Comparison of ENCODE assay signal across 11 cellular contexts in genomic region chr18:23384778-23385736, GRCh38.
A peak's percentile ranks its signal among the peaks of the same experiment; 100 is the strongest.
DNase-seq lines count a peak whose midpoint lies in the region; ATAC-seq lines count a peak whose summit lies in the region.
"Had no signal": no experiment of that assay in that cellular context is flagged by ENCODE, and none has a peak within 500 bp of the region (broad histone marks: within the 10 kb centered on the region; RNA-seq: fewer than 3 reads in every experiment).

No MANE protein-coding gene starts in this region.

- no peak overlapping the region for H2BK15ac ChIP-seq in mesendoderm (replicated peaks; ENCODE audit: low read depth)

- no peak overlapping the region for H3K4ac ChIP-seq in mesendoderm (ENCODE audit: low read depth, low read length)

- no peak overlapping the region for H2BK120ac ChIP-seq in mesendoderm (ENCODE audit: low read depth, low read length)

- no peak overlapping the region for H2BK5ac ChIP-seq in mesendoderm (ENCODE audit: low read length)

- no peak overlapping the region for H3K9ac ChIP-seq in mesendoderm (ENCODE audit: low read length)

- H4K8ac ChIP-seq in mesendoderm (ENCODE audit: low read depth, low read length): no peak overlapping the region

- no peaks in the 10 kb centered on the region for H3K79me1 ChIP-seq in mesendoderm (ENCODE audit: low read length)

- no peaks in the 10 kb centered on the region for H3K4me1 ChIP-seq in mesendoderm (ENCODE audit: control insufficient read depth, low read depth, low read length)

- no peaks in the 10 kb centered on the region for H3K27me3 ChIP-seq in mesendoderm (ENCODE audit: insufficient read depth, low read length, poor library complexity)

- no peak overlapping the region for H2AK5ac ChIP-seq in mesendoderm (ENCODE audit: low read length)

- WGBS in mesendoderm (ENCODE audit: extremely low coverage, insufficient coverage, low lambda C conversion rate): no CpG with 5 or more reads among the region's 13 CpGs

- peak overlapping the region; percentile 19 for H3K56ac ChIP-seq in mesendoderm (ENCODE audit: low read length)

- ATAC-seq in GM18498 (IDR thresholded peaks at IDR 0.05; ENCODE audit: unreplicated experiment): peak; percentile 71
- peak; percentile 62 for ATAC-seq in GM21447 (IDR thresholded peaks at IDR 0.05; ENCODE audit: unreplicated experiment)
- no peak for ATAC-seq in activated CD4-positive, CD25-positive, alpha-beta regulatory T cell treated with anti-CD3 and anti-CD28 coated beads, Interleukin-2, amount 50 U/mL, for 24 hours
- no peak for ATAC-seq in HG03108 (IDR thresholded peaks at IDR 0.05; ENCODE audit: unreplicated experiment)

- no peak overlapping the region for H3K18ac ChIP-seq in mesendoderm (ENCODE audit: low read length)

- H3K36me3 ChIP-seq in mesendoderm (ENCODE audit: control insufficient read depth, insufficient read depth, low read length): no peaks in the 10 kb centered on the region

- no peaks in the 10 kb centered on the region for H3K79me2 ChIP-seq in mesendoderm (ENCODE audit: control insufficient read depth, insufficient read depth, low read length)

- no peak overlapping the region for H4K5ac ChIP-seq in mesendoderm (ENCODE audit: low read length)

- H3K4me3 ChIP-seq in mesendoderm (ENCODE audit: low read length): no peak overlapping the region

- H3K27ac ChIP-seq in mesendoderm (ENCODE audit: low read depth, low read length): no peak overlapping the region

- DNase-seq in OCI-M1 (lab: John Stamatoyannopoulos, UW) (peak; percentile 25), mesendoderm (no peak), SKM-1 (lab: John Stamatoyannopoulos, UW; ENCODE audit: unreplicated experiment) (no peak)
- DNase-seq: activated effector memory CD4-positive, alpha-beta T cell treated with anti-CD3 and anti-CD28 coated beads, Interleukin-2, amount 50 U/mL, for 16 hours; DMS53; nucleus accumbens; stimulated activated CD4-positive, alpha-beta T cell treated with anti-CD3 and anti-CD28 coated beads, Interleukin-12 subunit alpha, Interleukin-12 subunit beta, amount 100 ng/mL, for 4 hours had no signal

- no peak overlapping the region for H3K4me2 ChIP-seq in mesendoderm (ENCODE audit: low read length)

- H3K23ac ChIP-seq in mesendoderm (ENCODE audit: low read length): no peak overlapping the region

Comparison
In these comparisons a context has a peak if more than half of its experiments do, and no peak if none do; other contexts are left out.
1. ATAC-seq: peak in GM18498 (single experiment) and GM21447 (single experiment); none in activated CD4-positive, CD25-positive, alpha-beta regulatory T cell treated with anti-CD3 and anti-CD28 coated beads, Interleukin-2, amount 50 U/mL, for 24 hours (0 of 2) and HG03108 (single experiment).